In the genomic region with DNA sequence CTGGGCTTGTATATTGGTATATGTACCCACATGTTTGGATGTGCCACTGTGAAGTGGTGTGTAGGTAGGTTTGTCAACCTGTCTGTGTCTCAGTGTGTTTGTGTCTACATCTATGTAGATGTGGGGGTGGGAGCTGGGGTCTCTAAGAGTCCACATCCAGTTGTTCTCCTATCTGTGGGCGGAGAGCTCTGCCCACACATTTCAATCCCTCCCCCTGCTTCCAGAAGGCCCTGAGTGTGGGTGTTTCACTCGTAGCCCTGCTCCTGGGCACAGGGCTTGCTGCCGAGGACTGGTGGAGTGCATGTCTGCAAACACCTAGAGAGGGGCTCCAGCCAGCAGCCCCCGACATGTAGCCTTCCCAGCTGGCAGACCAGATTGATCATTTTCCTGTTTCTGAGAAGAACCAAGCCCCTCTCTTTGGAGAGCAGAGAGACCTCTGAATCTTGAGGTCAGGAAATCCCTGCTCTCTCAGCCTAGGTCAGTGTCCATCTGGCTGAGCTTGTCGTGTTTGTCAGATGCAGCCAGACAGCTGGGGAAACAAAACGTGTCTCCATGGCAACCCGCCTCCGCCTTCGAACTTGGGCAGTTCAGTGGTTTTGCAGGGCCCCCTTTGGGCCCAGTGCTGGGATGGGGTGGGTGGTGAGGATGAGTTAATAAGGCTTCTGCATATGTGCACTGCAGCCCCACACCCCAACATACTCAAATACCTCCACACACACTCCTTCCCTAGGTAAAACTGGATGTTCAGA, we compare ENCODE assay signal across 16 cellular contexts. TPM values are rescaled to one million over a fixed set of nuclear protein-coding genes. Genes with fewer than 3 reads are reported as not detected.
A peak's percentile ranks its signal among the peaks of the same experiment; 100 is the strongest.
DNase-seq lines count a peak whose midpoint lies in the region; ATAC-seq and TF ChIP-seq lines count a peak whose summit lies in the region.
"Had no signal": no experiment of that assay in that cellular context is flagged by ENCODE, and none has a peak within 500 bp of the region (broad histone marks: within the 10 kb centered on the region; RNA-seq: fewer than 3 reads in every experiment).

No MANE protein-coding gene starts in this region.

- no peaks in the 10 kb centered on the region for H3K36me3 Mint-ChIP-seq in nephron (ENCODE audit: low read depth)

- no peak for ATAC-seq in GM21526 (IDR thresholded peaks at IDR 0.05; ENCODE audit: low FRiP score, unreplicated experiment)
- ATAC-seq: effector memory CD8-positive, alpha-beta T cell had no signal

- H3K9me3 Mint-ChIP-seq in nephron: no peaks in the 10 kb centered on the region
- H3K9me3 Mint-ChIP-seq: effector memory CD8-positive, alpha-beta T cell had no signal

- no peak overlapping the region for H3K4me3 Mint-ChIP-seq in nephron
- H3K4me3 Mint-ChIP-seq: effector memory CD8-positive, alpha-beta T cell had no signal

- peak overlapping the region in 2 of 3 experiments; percentile 1 to 59 for H3K27ac Mint-ChIP-seq in nephron
- H3K27ac Mint-ChIP-seq: effector memory CD8-positive, alpha-beta T cell had no signal

- H3K4me1 Mint-ChIP-seq in nephron: peaks cover 24% of the 10 kb centered on the region

- peaks cover 12% of the 10 kb centered on the region for H3K27me3 Mint-ChIP-seq in nephron (ENCODE audit: low read depth)

- no peak for TF ChIP-seq CTCF in nephron (IDR thresholded peaks at IDR 0.05; ENCODE audit: unreplicated experiment in 3 of 3)

- peak; percentile 32 for DNase-seq in DMS53 treated with DMSO at 0.1 percent for 48 hours (lab: John Stamatoyannopoulos, UW; ENCODE audit: unreplicated experiment)
- peak; percentile 94 for DNase-seq in LHCN-M2 (ENCODE audit: low read depth)
- peak; percentile 20 for DNase-seq in dermis blood vessel endothelial cell
- DNase-seq in NCI-H2107 (lab: John Stamatoyannopoulos, UW): no peak
- no peak for DNase-seq in stimulated activated naive CD4-positive, alpha-beta T cell treated with Interleukin-2 at 50 U/mL for 16 hours (lab: John Stamatoyannopoulos, UW)
- no peak for DNase-seq in hepatic stellate cell (ENCODE audit: low spot score)
- DNase-seq: activated CD4-positive, alpha-beta T cell treated with anti-CD3 and anti-CD28 coated beads for 48 hours; effector memory CD8-positive, alpha-beta T cell; EL; foreskin melanocyte; Peyer's patch; stimulated activated CD4-positive, alpha-beta T cell treated with anti-CD3 and anti-CD28 coated beads, Interleukin-4, amount 100 ng/mL, for 4 hours; stomach; T-helper 2 cell had no signal

RNA-seq across cellular contexts. Expression of a gene that starts 31.2 kb away (rescaled TPM):
- total RNA-seq in LHCN-M2 (2014; rRNA removed): 50.5 and 55.2 TPM in 2 replicates
- polyA plus RNA-seq in LHCN-M2 (2012): 24.7 TPM
- total RNA-seq in dermis blood vessel endothelial cell: 16.4 and 21.4 TPM in 2 replicates

Comparison
In these comparisons a context has a peak if more than half of its experiments do, and no peak if none do; other contexts are left out.
1. DNase-seq: peak in DMS53 treated with DMSO at 0.1 percent for 48 hours (single experiment), LHCN-M2 (single experiment) and dermis blood vessel endothelial cell (single experiment); none in NCI-H2107 (single experiment), stimulated activated naive CD4-positive, alpha-beta T cell treated with Interleukin-2 at 50 U/mL for 16 hours (single experiment) and hepatic stellate cell (single experiment).